Comparison of ENCODE assay signal across 20 cellular contexts in the genomic region with DNA sequence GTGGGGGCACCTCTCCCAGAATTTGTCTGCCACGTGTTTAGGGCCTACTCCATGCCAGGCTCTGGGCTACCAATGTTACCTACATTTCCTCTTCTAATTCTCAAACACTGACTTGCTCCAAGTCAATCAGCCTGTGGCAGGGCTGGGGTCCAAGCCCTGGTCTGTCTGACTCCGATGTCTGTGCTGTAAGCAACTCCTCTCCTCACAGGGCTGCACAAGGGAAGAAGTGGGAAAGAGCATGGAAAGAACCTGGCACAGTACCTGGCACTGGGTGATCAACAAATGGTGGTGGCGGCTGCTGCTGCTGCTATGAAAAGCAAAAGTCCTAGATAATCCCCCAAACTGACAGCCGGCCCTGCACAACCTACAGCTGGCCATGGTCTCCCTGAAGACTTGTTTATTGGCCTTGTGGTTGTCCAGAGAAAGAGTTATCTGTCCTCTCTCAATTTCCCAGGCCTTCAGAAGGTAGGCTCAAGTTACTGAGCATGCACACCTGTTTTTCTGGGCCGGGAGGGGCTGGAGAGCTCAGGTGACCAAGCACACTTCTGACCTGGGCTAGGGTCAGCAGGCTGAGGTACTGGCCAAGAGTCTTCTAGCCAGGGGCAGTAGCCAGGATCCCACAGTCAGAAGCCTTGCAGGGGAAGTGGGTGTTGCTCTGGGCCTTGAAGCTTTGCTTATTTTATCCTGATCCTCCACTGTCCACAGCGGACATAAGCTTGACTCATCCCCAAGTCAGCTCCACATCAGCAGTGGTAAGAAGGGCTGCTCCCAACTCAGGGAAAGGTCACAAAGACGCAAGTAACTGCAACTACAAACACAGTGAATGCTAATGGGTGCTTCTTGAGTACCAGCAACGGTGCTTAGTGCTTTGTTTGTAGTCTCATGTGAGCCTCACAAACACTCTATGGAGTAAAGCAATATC. TPM values are rescaled to one million over a fixed set of nuclear protein-coding genes. Genes with fewer than 3 reads are reported as not detected.
DNase-seq lines count a peak whose midpoint lies in the region; ATAC-seq and TF ChIP-seq lines count a peak whose summit lies in the region.
"Had no signal": no experiment of that assay in that cellular context is flagged by ENCODE, and none has a peak within 500 bp of the region (broad histone marks: within the 10 kb centered on the region; RNA-seq: fewer than 3 reads in every experiment).

No MANE protein-coding gene starts in this region.

- TF ChIP-seq CTCF in RWPE2 (IDR thresholded peaks at IDR 0.05; ENCODE audit: poor library complexity, severe bottlenecking) (no peak), fibroblast of the aortic adventitia (IDR thresholded peaks at IDR 0.05; ENCODE audit: insufficient read depth, low read length) (no peak), gastrocnemius medialis (IDR thresholded peaks at IDR 0.05 in 4 of 5, conservative IDR thresholded peaks at IDR 0.05 in 1 of 5) (no peak)

- intact Hi-C loops in gastrocnemius medialis (cut with DNase I; ENCODE audit: low total_unique reads) (no loop called here), left colon (cut with DNase I, micrococcal nuclease) (no loop called here)

- in situ Hi-C loops in gastrocnemius medialis (cut with MboI; ENCODE audit: low sequenced_read_pairs in 4 of 4) = no loop called here

- 0 out of 3 replicates have a peak, but pooled peaks have one; percentile 44 for ATAC-seq in RWPE2 (ENCODE audit: low read depth)
- peak; percentile 81 to 91 for ATAC-seq in gastrocnemius medialis
- ATAC-seq in left colon = no peak
- ATAC-seq: HepG2, Panc1, WTC11 had no signal

- H3K36me3 ChIP-seq in RWPE2 (ENCODE audit: low read depth) (no peaks in the 10 kb centered on the region), gastrocnemius medialis (no peaks in the 10 kb centered on the region)

- H3K27ac ChIP-seq in RWPE2 (ENCODE audit: poor library complexity, severe bottlenecking) = no peak overlapping the region
- H3K27ac ChIP-seq in gastrocnemius medialis = peak overlapping the region; percentile 23 to 51 (median 44)
- no peak overlapping the region for H3K27ac ChIP-seq in caudate nucleus (ENCODE audit: low read depth, low read length)
- H3K27ac ChIP-seq: epithelial cell of prostate had no signal

- H3K4me1 ChIP-seq in RWPE2 (ENCODE audit: insufficient read depth, poor library complexity, severe bottlenecking) = no peaks in the 10 kb centered on the region
- H3K4me1 ChIP-seq in gastrocnemius medialis = peaks cover 20 to 28% of the 10 kb centered on the region in 2 donors

- H3K27me3 ChIP-seq in RWPE2 (ENCODE audit: insufficient read depth, poor library complexity, severe bottlenecking) = no peaks in the 10 kb centered on the region
- H3K27me3 ChIP-seq in gastrocnemius medialis = no peaks in the 10 kb centered on the region

- no peaks in the 10 kb centered on the region for H3K9me3 ChIP-seq in RWPE2 (ENCODE audit: severe bottlenecking)
- H3K9me3 ChIP-seq in gastrocnemius medialis = no peaks in the 10 kb centered on the region

- TF ChIP-seq POLR2A in gastrocnemius medialis (IDR thresholded peaks at IDR 0.05) = no peak

- DNase-seq in Daoy (ENCODE audit: low read depth) = peak; percentile 75
- no peak for DNase-seq in RWPE2 (ENCODE audit: low spot score)
- DNase-seq in fibroblast of the aortic adventitia (ENCODE audit: low read depth) = peak; percentile 78
- DNase-seq in gastrocnemius medialis = peak; percentile 58 to 60
- DNase-seq in NCI-H748 treated with DMSO at 0.1 percent for 48 hours (lab: John Stamatoyannopoulos, UW) = no peak
- no peak for DNase-seq in left colon
- DNase-seq in caudate nucleus (lab: John Stamatoyannopoulos, UW) = no peak
- no peak for DNase-seq in NCI-H2081 treated with DMSO at 0.1 percent for 48 hours (lab: John Stamatoyannopoulos, UW)
- DNase-seq: C1 segment of cervical spinal cord, cortex of kidney, naive B cell, NCI-H2081, NCI-H526 treated with DMSO at 0.1 percent for 48 hours had no signal

- H3K4me3 ChIP-seq in RWPE2 (ENCODE audit: severe bottlenecking) = no peak overlapping the region
- H3K4me3 ChIP-seq in fibroblast of the aortic adventitia (ENCODE audit: low read depth, low read length) = no peak overlapping the region
- no peak overlapping the region for H3K4me3 ChIP-seq in gastrocnemius medialis

RNA-seq across cellular contexts. Expression of gene KY, which starts 35.3 kb away (rescaled TPM):
- total RNA-seq in Daoy (2014; rRNA removed; shearing (Covaris generic)) = 1.5 and 2.6 TPM in 2 replicates
- 1.6 and 10.5 TPM in 2 replicates for total RNA-seq in fibroblast of the aortic adventitia (ENCODE audit: low replicate concordance)
- 1 to 10 TPM in 3 of 4 donors, under 1 TPM in 1; 0.68 to 3.3 (median 1.8) TPM for total RNA-seq in gastrocnemius medialis
- under 1 TPM in 1 of 2 donors, not detected in 1; 0.25 TPM for total RNA-seq in left colon
- total RNA-seq: activated CD8-positive, alpha-beta memory T cell treated with anti-CD3 and anti-CD28 coated beads for 36 hours; activated T-helper 2 cell treated with anti-CD3 and anti-CD28 coated beads, Interferon-gamma antibody, Interleukin-2, Interleukin-4, amounts not matched to agents 10 μg/mL and 5 μg/mL and 100 μg/mL, durations not matched to agents 14 hours and 24 hours and 36 hours; HepG2; subcutaneous adipose tissue; WTC11 had no signal

Comparison
In these comparisons a context has a peak if more than half of its experiments do, and no peak if none do; other contexts are left out.
1. DNase-seq: peak in Daoy (single experiment), fibroblast of the aortic adventitia (single experiment) and gastrocnemius medialis (2 of 2); none in RWPE2 (single experiment), NCI-H748 treated with DMSO at 0.1 percent for 48 hours (single experiment), left colon (0 of 2), caudate nucleus (0 of 61) and NCI-H2081 treated with DMSO at 0.1 percent for 48 hours (single experiment).
2. H3K27ac ChIP-seq: peak in gastrocnemius medialis (4 of 4); none in RWPE2 (single experiment) and caudate nucleus (single experiment).